ENCODE assay signal across 8 cellular contexts in the genomic region with DNA sequence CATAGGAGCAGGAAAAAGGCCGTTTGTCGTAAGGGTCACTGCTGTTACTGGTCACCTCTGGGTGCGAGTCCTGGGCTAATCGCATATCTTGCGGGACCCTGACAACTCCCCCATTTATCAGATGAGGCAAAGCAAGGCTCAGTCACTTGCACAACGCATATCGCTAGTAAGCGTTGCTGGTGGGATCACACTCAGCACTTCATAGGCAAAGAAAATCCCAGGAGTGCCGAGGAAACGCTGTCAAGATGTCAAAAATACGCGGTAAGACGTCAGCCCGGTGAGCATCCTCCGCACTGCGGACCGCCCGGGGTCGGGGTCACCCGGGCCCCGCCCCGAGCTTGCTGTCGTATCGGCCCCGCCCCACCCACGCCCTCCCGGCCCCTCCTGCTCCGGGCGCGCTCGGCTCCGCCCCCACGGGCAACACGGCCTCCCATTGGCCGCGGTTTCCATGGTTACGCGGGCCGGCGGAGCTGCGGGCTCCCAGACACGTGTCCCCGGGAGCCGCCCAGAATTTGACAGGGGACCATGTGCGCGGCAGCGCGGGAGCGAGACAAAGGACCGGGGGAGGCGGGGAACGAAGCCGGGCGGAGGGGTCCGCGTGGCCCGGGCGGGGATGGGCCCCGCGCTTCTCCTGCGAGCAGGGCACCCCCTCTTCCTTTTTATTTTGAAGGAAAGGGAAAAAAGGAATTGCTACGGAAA.
DNase-seq lines count a peak whose midpoint lies in the region; ATAC-seq and TF ChIP-seq lines count a peak whose summit lies in the region.

No MANE protein-coding gene starts in this region.

- no peaks in the 10 kb centered on the region for H3K36me3 ChIP-seq in CD4-positive, alpha-beta memory T cell (ENCODE audit: insufficient read depth, low read length)
- H3K36me3 ChIP-seq in adipocyte (ENCODE audit: control insufficient read depth, insufficient read depth, low read length, severe bottlenecking) (no peaks in the 10 kb centered on the region), cardiac muscle cell (no peaks in the 10 kb centered on the region), parathyroid adenoma (ENCODE audit: control insufficient read depth, insufficient read depth, low read length) (no peaks in the 10 kb centered on the region)

- intact Hi-C loops in CD4-positive, alpha-beta memory T cell (cut with micrococcal nuclease), result loop anchor here (2.0 kb wide), 2 partner anchors 21 to 83 kb away; no protein-coding TSS in a partner anchor

- H3K9me3 Mint-ChIP-seq in CD4-positive, alpha-beta memory T cell, result no peaks in the 10 kb centered on the region

- H3K4me1 ChIP-seq in CD4-positive, alpha-beta memory T cell (ENCODE audit: insufficient read depth, low read length), result peaks cover 30% of the 10 kb centered on the region
- H3K4me1 ChIP-seq in adipocyte (ENCODE audit: control insufficient read depth, insufficient read depth, low read length) (peaks cover 18% of the 10 kb centered on the region), cardiac muscle cell (ENCODE audit: low read depth) (peaks cover 19% of the 10 kb centered on the region), parathyroid adenoma (peaks cover 5% of the 10 kb centered on the region)

- POLR2A ChIA-PET in CD4-positive, alpha-beta memory T cell (lab: Charles Lee; ENCODE audit: partially characterized antibody), result interaction anchor here (1.0 to 2.9 kb wide), 5 partner anchors 18 to 80 kb away, joined by 3 to 19 read pairs (median 4); partner anchors contain the start of gene IER5L

- no peak for ATAC-seq in GM21576 (IDR thresholded peaks at IDR 0.05; ENCODE audit: unreplicated experiment)

- DNase-seq in CD4-positive, alpha-beta memory T cell, result peak; percentile 87 to 90 (median 88)
- peak; percentile 45 for DNase-seq in HS-5 (ENCODE audit: low read depth)
- DNase-seq in SW 1271 (lab: John Stamatoyannopoulos, UW), result peak; percentile 72 to 83
- DNase-seq in adipocyte (ENCODE audit: low read depth), result peak; percentile 96
- DNase-seq in cardiac muscle cell (ENCODE audit: low read depth in 1 of 2, low spot score in 1 of 2), result peak; percentile 96 to 97

- H3K79me2 ChIP-seq in parathyroid adenoma, result no peaks in the 10 kb centered on the region

- peak overlapping the region; percentile 52 to 88 (median 71) for H3K27ac Mint-ChIP-seq in CD4-positive, alpha-beta memory T cell

- no peaks in the 10 kb centered on the region for H3K9me3 ChIP-seq in CD4-positive, alpha-beta memory T cell (ENCODE audit: control insufficient read depth in 1 of 2, low read length in 2 of 2)
- H3K9me3 ChIP-seq in adipocyte (ENCODE audit: control insufficient read depth, low read length), result no peaks in the 10 kb centered on the region
- H3K9me3 ChIP-seq in cardiac muscle cell (ENCODE audit: low read depth), result no peaks in the 10 kb centered on the region
- no peaks in the 10 kb centered on the region for H3K9me3 ChIP-seq in parathyroid adenoma (ENCODE audit: control insufficient read depth, low read length)

- TF ChIP-seq CTCF in cardiac muscle cell (IDR thresholded peaks at IDR 0.05; ENCODE audit: low read depth, low read length) (no peak), parathyroid adenoma (IDR thresholded peaks at IDR 0.05) (no peak)

- H3K27me3 ChIP-seq in CD4-positive, alpha-beta memory T cell (ENCODE audit: insufficient read depth, low read length), result no peaks in the 10 kb centered on the region
- H3K27me3 ChIP-seq in adipocyte (replicated peaks; ENCODE audit: control insufficient read depth, insufficient read depth, low read length), result peaks cover 18% of the 10 kb centered on the region
- peaks cover 17% of the 10 kb centered on the region for H3K27me3 ChIP-seq in cardiac muscle cell
- no peaks in the 10 kb centered on the region for H3K27me3 ChIP-seq in parathyroid adenoma (ENCODE audit: control insufficient read depth, insufficient read depth, low read length)

- CTCF ChIA-PET in CD4-positive, alpha-beta memory T cell (lab: Charles Lee; ENCODE audit: partially characterized antibody), result interaction anchor here (1.2 kb wide), 1 partner anchor 37 kb away, joined by 3 read pairs; no protein-coding TSS in a partner anchor

- H3K9ac ChIP-seq in adipocyte (ENCODE audit: low read length) (no peak overlapping the region), parathyroid adenoma (no peak overlapping the region)

- peak overlapping the region; percentile 54 to 81 (median 74) for H3K4me3 Mint-ChIP-seq in CD4-positive, alpha-beta memory T cell

- H3K4me3 ChIP-seq in CD4-positive, alpha-beta memory T cell (ENCODE audit: low read length in 2 of 2), result peak overlapping the region; percentile 42 to 47
- H3K4me3 ChIP-seq in adipocyte (ENCODE audit: low read length) (peak overlapping the region; percentile 69), cardiac muscle cell (no peak overlapping the region), parathyroid adenoma (ENCODE audit: low read depth, low read length) (peak overlapping the region; percentile 38)

- H3K4me1 Mint-ChIP-seq in CD4-positive, alpha-beta memory T cell, result peaks cover 15 to 39% (median 29%) of the 10 kb centered on the region in 4 donors

- no peaks in the 10 kb centered on the region for H3K36me3 Mint-ChIP-seq in CD4-positive, alpha-beta memory T cell

- peak overlapping the region; percentile 77 for H3K4me2 ChIP-seq in parathyroid adenoma (ENCODE audit: low read length)

- H2AFZ ChIP-seq in parathyroid adenoma, result no peak overlapping the region

- peaks cover 1 to 10% of the 10 kb centered on the region in 2 donors for H3K27me3 Mint-ChIP-seq in CD4-positive, alpha-beta memory T cell

- no peak overlapping the region for H3K27ac ChIP-seq in CD4-positive, alpha-beta memory T cell (ENCODE audit: low read depth, low read length)
- H3K27ac ChIP-seq in cardiac muscle cell, result no peak overlapping the region
- no peak overlapping the region for H3K27ac ChIP-seq in parathyroid adenoma
- H3K27ac ChIP-seq in temporal lobe (ENCODE audit: low read depth, low read length), result peak overlapping the region; percentile 64

Comparison
In these comparisons a context has a peak if more than half of its experiments do, and no peak if none do; other contexts are left out.
1. DNase-seq: peak in every context shown above with its lines; median percentile 96 in cardiac muscle cell; 96 in adipocyte; 88 in CD4-positive, alpha-beta memory T cell; 78 in SW 1271; 45 in HS-5.